9 cellular contexts compared by ENCODE assay signal in the genomic region with DNA sequence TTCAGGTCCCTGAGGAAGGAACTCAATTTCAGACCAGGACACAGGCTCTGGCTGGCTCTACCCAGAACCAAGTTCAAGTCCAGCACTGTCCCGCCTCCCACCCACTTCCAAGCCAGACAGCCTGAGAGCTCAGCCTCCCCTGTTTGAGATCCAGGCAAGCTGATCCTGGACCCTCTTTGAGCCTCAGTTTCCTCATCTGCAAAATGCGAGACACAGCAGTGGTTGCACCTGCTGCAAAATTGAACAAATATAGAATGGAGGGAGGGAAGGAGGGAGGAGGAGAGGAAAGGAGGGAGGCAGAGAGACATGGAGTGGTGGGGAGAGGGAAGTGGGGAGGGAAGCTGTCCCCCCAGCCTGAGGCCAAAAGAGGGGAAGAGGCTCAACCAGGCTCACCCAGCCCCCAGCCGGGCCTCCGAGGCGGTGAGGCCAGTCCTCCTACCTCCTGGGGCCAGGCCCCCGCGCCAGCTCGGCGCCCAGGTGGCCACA. TPM values are rescaled to one million over a fixed set of nuclear protein-coding genes. Genes with fewer than 3 reads are reported as not detected.
A peak's percentile ranks its signal among the peaks of the same experiment; 100 is the strongest.
DNase-seq lines count a peak whose midpoint lies in the region; ATAC-seq and TF ChIP-seq lines count a peak whose summit lies in the region.
"Had no signal": no experiment of that assay in that cellular context is flagged by ENCODE, and none has a peak within 500 bp of the region (broad histone marks: within the 10 kb centered on the region; RNA-seq: fewer than 3 reads in every experiment).

No MANE protein-coding gene starts in this region.

- peak overlapping the region; percentile 56; the same call in 1 of the 2 replicates for H2AFZ ChIP-seq in PC-3 (ENCODE audit: low read length)

- no peaks in the 10 kb centered on the region for H3K79me2 ChIP-seq in PC-3 (ENCODE audit: low read length)

- H4K20me1 ChIP-seq in PC-3 (ENCODE audit: low read length): no peaks in the 10 kb centered on the region

- POLR2A ChIA-PET in PC-3 (lab: Charles Lee; ENCODE audit: unreplicated experiment) (no interaction called here), RWPE1 (lab: Yijun Ruan, JAX; ENCODE audit: low non-redundant PET) (no interaction called here)

- H3K27me3 ChIP-seq in PC-3 (ENCODE audit: low read length): no peaks in the 10 kb centered on the region
- H3K27me3 ChIP-seq in psoas muscle (ENCODE audit: insufficient read depth in 3 of 3, low read length in 2 of 3): peaks cover 0 to 42% (median 9%) of the 10 kb centered on the region in 3 donors

- intact Hi-C loops in PC-3 (cut with micrococcal nuclease): no loop called here
- intact Hi-C loops in psoas muscle (cut with DNase I): no loop called here

- H3K9ac ChIP-seq in ES-I3 (ENCODE audit: low read depth, low read length) (peak overlapping the region; percentile 61), PC-3 (ENCODE audit: low read length) (peak overlapping the region; percentile 50; the same call in 1 of the 2 replicates)

- H3K9me3 ChIP-seq in ES-I3 (ENCODE audit: control insufficient read depth, insufficient read depth, low read length) (no peaks in the 10 kb centered on the region), PC-3 (ENCODE audit: low read length) (no peaks in the 10 kb centered on the region), psoas muscle (no peaks in the 10 kb centered on the region)

- CTCF ChIA-PET in PC-3 (lab: Charles Lee) (interaction anchor here (0.5 kb wide), 1 partner anchor 21 kb away, joined by 3 read pairs; no protein-coding TSS in a partner anchor), RWPE1 (lab: Yijun Ruan, JAX) (interaction anchor here (0.7 to 0.9 kb wide), 2 partner anchors 11 to 166 kb away, joined by 3 to 5 read pairs; partner anchors contain the start of gene ANKLE1)

- TF ChIP-seq CTCF in PC-3 (conservative IDR thresholded peaks at IDR 0.05; ENCODE audit: low read depth, low read length): no peak
- no peak for TF ChIP-seq CTCF in fibroblast of the aortic adventitia (IDR thresholded peaks at IDR 0.05; ENCODE audit: insufficient read depth, low read length)
- TF ChIP-seq CTCF in psoas muscle (IDR thresholded peaks at IDR 0.05): no peak
- TF ChIP-seq CTCF in RWPE1 (conservative IDR thresholded peaks at IDR 0.05; ENCODE audit: low read depth): no peak

- no TSS peak for BruUV-seq in PC-3 (replicated peaks; lab: Mats Ljungman, UMichigan)

- H3K4me3 ChIP-seq in PC-3 (ENCODE audit: low read length) (peak overlapping the region; percentile 74), fibroblast of the aortic adventitia (ENCODE audit: low read depth, low read length) (peak overlapping the region; percentile 18), psoas muscle (peak overlapping the region; percentile 53)

- peaks cover 4% of the 10 kb centered on the region for H3F3A ChIP-seq in PC-3 (ENCODE audit: low read length, unreplicated experiment)

- ATAC-seq in PC-3: no peak
- no peak for ATAC-seq in psoas muscle
- ATAC-seq in GM18870 (IDR thresholded peaks at IDR 0.05; ENCODE audit: unreplicated experiment): no peak

- DNase-seq in PC-3 (no peak), fibroblast of the aortic adventitia (ENCODE audit: low read depth) (no peak), psoas muscle (no peak), Ammon's horn (ENCODE audit: low spot score) (no peak), RWPE1 (ENCODE audit: low spot score) (no peak)
- DNase-seq: NCI-H2029 treated with DMSO at 0.1 percent for 48 hours, SIG-M5 had no signal

- H3K4me2 ChIP-seq in PC-3 (ENCODE audit: low read length): peak overlapping the region; percentile 95

- H3K9me2 ChIP-seq in PC-3 (replicated peaks; ENCODE audit: low read length): no peaks in the 10 kb centered on the region

- WGBS in psoas muscle, 3 donors: 18 to 39% (median 32%) methylated on average over 5 to 9 of the region's 9 CpGs

- H3K4me1 ChIP-seq in ES-I3 (ENCODE audit: insufficient read depth, low read length): no peaks in the 10 kb centered on the region
- H3K4me1 ChIP-seq in PC-3 (ENCODE audit: insufficient read depth, low read length): peaks cover 9% of the 10 kb centered on the region
- no peaks in the 10 kb centered on the region for H3K4me1 ChIP-seq in psoas muscle

- H3K27ac ChIP-seq in PC-3 (ENCODE audit: low read length): no peak overlapping the region
- H3K27ac ChIP-seq in psoas muscle: no peak overlapping the region
- no peak overlapping the region for H3K27ac ChIP-seq in RWPE1

- H3K36me3 ChIP-seq in ES-I3 (ENCODE audit: insufficient read depth, low read length) (no peaks in the 10 kb centered on the region), PC-3 (ENCODE audit: low read depth, low read length) (no peaks in the 10 kb centered on the region), psoas muscle (ENCODE audit: insufficient read depth in 1 of 2, low read depth in 1 of 2) (no peaks in the 10 kb centered on the region)

RNA-seq across cellular contexts. Expression of gene TMEM221, which starts 0.7 kb away (rescaled TPM):
- total RNA-seq in PC-3 (2014; rRNA removed) (1.7 and 3.0 TPM in 2 replicates), fibroblast of the aortic adventitia (ENCODE audit: low replicate concordance) (not detected in 2 replicates), psoas muscle (under 1 TPM in 1 of 4 donors, not detected in 3; 0.39 TPM)
- under 1 TPM in 2 of 3 donors, not detected in 1; 0.04 to 0.25 TPM for polyA plus RNA-seq in psoas muscle

RNA-seq across cellular contexts. Expression of gene NXNL1, which starts 13.0 kb away (rescaled TPM):
- not detected in 2 replicates for total RNA-seq in PC-3 (2014; rRNA removed)
- total RNA-seq in fibroblast of the aortic adventitia (ENCODE audit: low replicate concordance): not detected in 2 replicates
- 1 to 10 TPM in 1 of 4 donors, under 1 TPM in 3; 0.43 to 1.0 (median 0.72) TPM for total RNA-seq in psoas muscle
- under 1 TPM in 2 of 3 donors, not detected in 1; 0.14 to 0.64 TPM for polyA plus RNA-seq in psoas muscle

RNA-seq across cellular contexts. Expression of gene SLC27A1, which starts 22.6 kb away (rescaled TPM):
- total RNA-seq in PC-3 (2014; rRNA removed): 8.9 and 9.7 TPM in 2 replicates
- total RNA-seq in fibroblast of the aortic adventitia (ENCODE audit: low replicate concordance): 11.4 and 42.0 TPM in 2 replicates
- 10 to 100 TPM; 18.4 to 40.1 (median 27.9) TPM for total RNA-seq in psoas muscle
- polyA plus RNA-seq in psoas muscle: 10 to 100 TPM; 11.8 to 30.6 (median 24.1) TPM

RNA-seq across cellular contexts. Expression of gene MVB12A, which starts 27.9 kb away (rescaled TPM):
- total RNA-seq in PC-3 (2014; rRNA removed) (82.5 and 103 TPM in 2 replicates), fibroblast of the aortic adventitia (ENCODE audit: low replicate concordance) (44.7 and 47.5 TPM in 2 replicates), psoas muscle (10 to 100 TPM; 15.6 to 23.7 (median 18.9) TPM)
- 10 to 100 TPM; 29.4 to 79.7 (median 43.1) TPM for polyA plus RNA-seq in psoas muscle

RNA-seq across cellular contexts. Expression of gene BST2, which starts 42.3 kb away (rescaled TPM):
- 0.84 and 1.3 TPM in 2 replicates for total RNA-seq in PC-3 (2014; rRNA removed)
- 9.8 and 48.1 TPM in 2 replicates for total RNA-seq in fibroblast of the aortic adventitia (ENCODE audit: low replicate concordance)
- 10 to 100 TPM; 18.3 to 47.7 (median 33.5) TPM for total RNA-seq in psoas muscle
- 10 to 100 TPM; 29.8 to 40.8 (median 34.4) TPM for polyA plus RNA-seq in psoas muscle

Comparison
In these comparisons a context has a peak if more than half of its experiments do, and no peak if none do; other contexts are left out.
1. H3K4me3 ChIP-seq: peak in every context shown above with its lines; median percentile 74 in PC-3; 53 in psoas muscle; 18 in fibroblast of the aortic adventitia.